13 cellular contexts compared by ENCODE assay signal in the genomic region with DNA sequence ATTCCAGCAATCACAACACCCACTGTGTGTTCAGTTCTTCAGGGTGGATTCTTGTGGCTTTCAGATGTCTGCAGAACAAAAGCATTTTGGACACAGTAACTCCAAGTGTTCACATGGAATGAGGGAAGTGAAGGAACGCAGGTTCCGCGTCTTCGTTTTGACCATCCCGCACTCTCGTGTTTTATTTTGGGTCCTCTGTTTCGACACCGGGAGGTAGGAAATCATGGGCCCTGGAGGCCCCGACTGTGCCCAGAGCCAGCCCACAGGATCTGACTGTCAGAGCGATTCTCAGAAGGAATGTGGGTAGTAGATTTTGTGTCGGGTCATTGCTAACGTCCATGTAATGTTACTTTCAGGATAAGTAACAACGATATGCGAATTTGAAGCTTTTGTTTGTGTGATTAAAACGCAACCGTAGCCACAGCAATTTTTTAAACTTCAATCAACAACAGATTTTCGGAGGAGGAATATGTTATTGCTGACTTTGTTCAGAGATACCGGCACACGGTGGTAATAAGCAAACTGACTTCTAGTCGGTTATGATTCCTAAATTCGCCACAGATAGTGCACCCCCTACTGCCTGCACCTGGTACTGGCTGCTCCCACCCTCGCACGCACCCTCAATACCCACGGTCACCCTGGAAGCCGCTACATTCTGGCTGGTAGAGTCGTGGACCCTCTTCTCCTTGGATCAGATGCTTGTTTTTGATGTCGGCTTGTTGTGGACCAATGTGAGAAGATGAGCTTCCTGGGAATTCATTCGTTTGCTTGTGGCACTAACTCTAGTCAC. TPM values are rescaled to one million over a fixed set of nuclear protein-coding genes. Genes with fewer than 3 reads are reported as not detected.
DNase-seq lines count a peak whose midpoint lies in the region; TF ChIP-seq lines count a peak whose summit lies in the region.
"Had no signal": no experiment of that assay in that cellular context is flagged by ENCODE, and none has a peak within 500 bp of the region (broad histone marks: within the 10 kb centered on the region; RNA-seq: fewer than 3 reads in every experiment).

No MANE protein-coding gene starts in this region.

- H3K4me1 Mint-ChIP-seq in activated CD4-positive, alpha-beta T cell treated with anti-CD3 and anti-CD28 coated beads, Interleukin-2, amount 10 ng/mL, durations not matched to agents 24 days and 14 days: peaks cover 7% of the 10 kb centered on the region
- H3K4me1 Mint-ChIP-seq in chondrocyte (ENCODE audit: low read depth): no peaks in the 10 kb centered on the region

- no peaks in the 10 kb centered on the region for H3K9me3 ChIP-seq in sigmoid colon
- H3K9me3 ChIP-seq: upper lobe of left lung had no signal

- peaks cover 22% of the 10 kb centered on the region for H3K36me3 Mint-ChIP-seq in activated CD4-positive, alpha-beta T cell treated with anti-CD3 and anti-CD28 coated beads, Interleukin-2, amount 10 ng/mL, durations not matched to agents 24 days and 14 days (ENCODE audit: low read depth)
- peaks cover 33% of the 10 kb centered on the region for H3K36me3 Mint-ChIP-seq in chondrocyte (ENCODE audit: low read depth)

- no peak for TF ChIP-seq EP300 in sigmoid colon (IDR thresholded peaks at IDR 0.05)

- no peaks in the 10 kb centered on the region for H3K27me3 Mint-ChIP-seq in activated CD4-positive, alpha-beta T cell treated with anti-CD3 and anti-CD28 coated beads, Interleukin-2, amount 10 ng/mL, durations not matched to agents 24 days and 14 days
- H3K27me3 Mint-ChIP-seq in chondrocyte (ENCODE audit: low read depth): no peaks in the 10 kb centered on the region

- H3K4me1 ChIP-seq in sigmoid colon: no peaks in the 10 kb centered on the region
- H3K4me1 ChIP-seq: upper lobe of left lung had no signal

- no peak overlapping the region for H3K27ac ChIP-seq in sigmoid colon
- H3K27ac ChIP-seq: upper lobe of left lung had no signal

- TF ChIP-seq CTCF in HFF-Myc (IDR thresholded peaks at IDR 0.05; ENCODE audit: low read depth, low read length, missing control alignments) (peak; percentile 28), chondrocyte (IDR thresholded peaks at IDR 0.05) (peak; percentile 55), sigmoid colon (IDR thresholded peaks at IDR 0.05) (no peak)

- H3K36me3 ChIP-seq in sigmoid colon: peaks cover 18 to 93% (median 32%) of the 10 kb centered on the region in 4 donors

- H3K27me3 ChIP-seq in sigmoid colon: no peaks in the 10 kb centered on the region
- H3K27me3 ChIP-seq: upper lobe of left lung had no signal

- TF ChIP-seq POLR2A in sigmoid colon (IDR thresholded peaks at IDR 0.05): no peak

- DNase-seq in activated CD4-positive, alpha-beta T cell treated with anti-CD3 and anti-CD28 coated beads, Interleukin-2, amount 10 ng/mL, durations not matched to agents 24 days and 14 days: peak; percentile 73
- DNase-seq in activated CD4-positive, alpha-beta T cell treated with anti-CD3 and anti-CD28 coated beads for 4 hours: no peak
- DNase-seq in HFF-Myc (ENCODE audit: extremely low read depth, low read depth): no peak
- DNase-seq in chondrocyte (ENCODE audit: low spot score): peak; percentile 24
- DNase-seq in sigmoid colon: peak; percentile 53
- no peak for DNase-seq in COLO829 (ENCODE audit: low spot score)
- no peak for DNase-seq in GM03348 (ENCODE audit: low spot score)
- DNase-seq in NCI-H1048 (lab: John Stamatoyannopoulos, UW): no peak
- DNase-seq: central memory CD4-positive, alpha-beta T cell; foreskin melanocyte had no signal

- H3K9me3 Mint-ChIP-seq in activated CD4-positive, alpha-beta T cell treated with anti-CD3 and anti-CD28 coated beads, Interleukin-2, amount 10 ng/mL, durations not matched to agents 24 days and 14 days: no peaks in the 10 kb centered on the region
- H3K9me3 Mint-ChIP-seq in chondrocyte (ENCODE audit: low read depth): peaks cover 3% of the 10 kb centered on the region
- H3K9me3 Mint-ChIP-seq: T-helper 1 cell treated with Interleukin-12 subunit alpha and Interleukin-12 subunit beta and Interleukin-4 antibody, amounts not matched to agents 30 μg/mL and 1 μg/mL, for 36 hours had no signal

- no peak overlapping the region for H3K4me3 Mint-ChIP-seq in activated CD4-positive, alpha-beta T cell treated with anti-CD3 and anti-CD28 coated beads, Interleukin-2, amount 10 ng/mL, durations not matched to agents 24 days and 14 days
- no peak overlapping the region for H3K4me3 Mint-ChIP-seq in chondrocyte (ENCODE audit: unreplicated experiment)
- H3K4me3 Mint-ChIP-seq: T-helper 1 cell treated with Interleukin-12 subunit alpha and Interleukin-12 subunit beta and Interleukin-4 antibody, amounts not matched to agents 30 μg/mL and 1 μg/mL, for 36 hours had no signal

- no peak overlapping the region for H3K27ac Mint-ChIP-seq in activated CD4-positive, alpha-beta T cell treated with anti-CD3 and anti-CD28 coated beads, Interleukin-2, amount 10 ng/mL, durations not matched to agents 24 days and 14 days
- no peak overlapping the region for H3K27ac Mint-ChIP-seq in chondrocyte (ENCODE audit: unreplicated experiment)
- H3K27ac Mint-ChIP-seq: T-helper 1 cell treated with Interleukin-12 subunit alpha and Interleukin-12 subunit beta and Interleukin-4 antibody, amounts not matched to agents 30 μg/mL and 1 μg/mL, for 36 hours had no signal

- intact Hi-C loops in activated CD4-positive, alpha-beta T cell treated with anti-CD3 and anti-CD28 coated beads, Interleukin-2, amount 10 ng/mL, durations not matched to agents 24 days and 14 days (cut with micrococcal nuclease): no loop called here
- intact Hi-C loops in sigmoid colon (cut with DNase I): no loop called here

- WGBS in sigmoid colon, 2 donors: 91 to 97% methylated on average over 28 of the region's 28 CpGs

- H3K4me3 ChIP-seq in HFF-Myc (replicated peaks; ENCODE audit: low read depth, low read length) (no peak overlapping the region), sigmoid colon (no peak overlapping the region)
- H3K4me3 ChIP-seq: lung, upper lobe of left lung had no signal

RNA-seq across cellular contexts. Expression of gene NPEPL1, which starts 10.5 kb away (rescaled TPM):
- total RNA-seq in activated CD4-positive, alpha-beta T cell treated with anti-CD3 and anti-CD28 coated beads, Interleukin-2, amount 10 ng/mL, durations not matched to agents 24 days and 14 days: 22.3 and 23.1 TPM in 2 replicates
- total RNA-seq in chondrocyte (10.2 to 32.8 TPM (median 31.3 TPM) in 3 replicates), sigmoid colon (10 to 100 TPM; 22.9 to 65.1 (median 46.0) TPM)
- 10 to 100 TPM; 10.6 to 26.5 (median 16.8) TPM for polyA plus RNA-seq in sigmoid colon

RNA-seq across cellular contexts. Expression of gene STX16, which starts 52.0 kb away (rescaled TPM):
- 106 and 110 TPM in 2 replicates for total RNA-seq in activated CD4-positive, alpha-beta T cell treated with anti-CD3 and anti-CD28 coated beads, Interleukin-2, amount 10 ng/mL, durations not matched to agents 24 days and 14 days
- total RNA-seq in chondrocyte (44.5 to 58.1 TPM (median 50.4 TPM) in 3 replicates), sigmoid colon (100 to 1,000 TPM in 1 of 4 donors, 10 to 100 TPM in 3; 42.8 to 126 (median 57.1) TPM)
- polyA plus RNA-seq in sigmoid colon: 10 to 100 TPM; 14.6 to 43.8 (median 15.6) TPM

Comparison
In these comparisons a context has a peak if more than half of its experiments do, and no peak if none do; other contexts are left out.
1. DNase-seq: peak in activated CD4-positive, alpha-beta T cell treated with anti-CD3 and anti-CD28 coated beads, Interleukin-2, amount 10 ng/mL, durations not matched to agents 24 days and 14 days (single experiment), chondrocyte (single experiment) and sigmoid colon (single experiment); none in activated CD4-positive, alpha-beta T cell treated with anti-CD3 and anti-CD28 coated beads for 4 hours (0 of 2), HFF-Myc (single experiment), COLO829 (single experiment), GM03348 (single experiment) and NCI-H1048 (single experiment).
2. CTCF ChIP-seq: peak in HFF-Myc (single experiment) and chondrocyte (single experiment); none in sigmoid colon (0 of 4).